Comparison of ENCODE assay signal across 8 cellular contexts in genomic region chrX:54357414-54358377, GRCh38. TPM values are rescaled to one million over a fixed set of nuclear protein-coding genes. Genes with fewer than 3 reads are reported as not detected.
DNase-seq lines count a peak whose midpoint lies in the region; ATAC-seq, FAIRE-seq and TF ChIP-seq lines count a peak whose summit lies in the region.

Gene WNK3 (minus strand): TSS chrX:54358046.

- no peak within 1 kb of the TSS for H3K14ac ChIP-seq in H1 (ENCODE audit: insufficient read length)

- H2BK12ac ChIP-seq in H1 (ENCODE audit: low read depth, low read length) = peak within 1 kb of the TSS; percentile 87; the same call in 1 of the 2 replicates

- no peak within 1 kb of the TSS for H2AK5ac ChIP-seq in H1 (ENCODE audit: low read depth, low read length)

- H2BK20ac ChIP-seq in H1 (ENCODE audit: low read length) = no peak within 1 kb of the TSS

- peak in 1 of 2 experiments; percentile 50; a peak in 1 of 3 replicates for TF ChIP-seq EP300 in H1 (IDR thresholded peaks at IDR 0.05; ENCODE audit: borderline replicate concordance in 1 of 2, low read depth in 2 of 2, low read length in 2 of 2)

- 1% methylated on average over 39 of the region's 88 CpGs; no CpG with 5 or more reads in 1 of the 2 experiments for WGBS in H1 (ENCODE audit: extremely low coverage in 1 of 2, insufficient coverage in 1 of 2, insufficient read length in 1 of 2, insufficient replicate concordance in 2 of 2, low coverage in 1 of 2, low lambda C conversion rate in 2 of 2, missing lambda C conversion rate in 1 of 2), 2 experiments
- WGBS in lower leg skin, 2 donors = 1 to 43% methylated on average over 56 to 88 of the region's 88 CpGs

- DNase-seq in NCI-H2227 (lab: John Stamatoyannopoulos, UW; ENCODE audit: unreplicated experiment) = peak; percentile 98
- DNase-seq in activated CD8-positive, alpha-beta memory T cell treated with anti-CD3 and anti-CD28 coated beads for 24 hours = peak; percentile 68
- peak; percentile 63 to 80 for DNase-seq in H1 (ENCODE audit: low read depth in 1 of 2, low spot score in 2 of 2)
- DNase-seq in lower leg skin (ENCODE audit: low spot score in 2 of 2) = peak; percentile 51 to 92
- DNase-seq in stimulated activated CD4-positive, alpha-beta T cell treated with anti-CD3 and anti-CD28 coated beads, Interleukin-2, amount 100 ng/mL, for 24 hours = peak; percentile 42 to 57

- no peak for TF ChIP-seq RAD21 in H1 (IDR thresholded peaks at IDR 0.05 in 1 of 2, conservative IDR thresholded peaks at IDR 0.05 in 1 of 2; ENCODE audit: low read depth in 2 of 2, low read length in 2 of 2)

- TF ChIP-seq CTCF in H1 (IDR thresholded peaks at IDR 0.05; ENCODE audit: control extremely low read depth in 1 of 3, insufficient read depth in 1 of 3, low read depth in 1 of 3, low read length in 3 of 3) = no peak
- no peak for TF ChIP-seq CTCF in lower leg skin (IDR thresholded peaks at IDR 0.05)

- TF ChIP-seq POLR2A in H1 (IDR thresholded peaks at IDR 0.05; ENCODE audit: control extremely low read depth in 1 of 2, low read depth in 2 of 2, low read length in 2 of 2) = peak; percentile 60 to 76
- no peak for TF ChIP-seq POLR2A in lower leg skin (IDR thresholded peaks at IDR 0.05)

- H3K9me3 ChIP-seq in H1 (ENCODE audit: insufficient read depth in 2 of 2, low read depth in 1 of 2, low read length in 1 of 2) = no peaks in the 10 kb centered on the region; a peak in 1 of 4 replicates

- CTCF ChIA-PET in H1 (lab: Charles Lee; ENCODE audit: partially characterized antibody) = no interaction called here

- peak within 1 kb of the TSS; percentile 89 for H4K91ac ChIP-seq in H1 (replicated peaks; ENCODE audit: insufficient read length, low read length)

- no peaks in the 10 kb centered on the region for H3K79me1 ChIP-seq in H1 (ENCODE audit: low read depth, low read length)

- H3K36me3 ChIP-seq in H1 (ENCODE audit: control insufficient read depth in 2 of 4, insufficient read depth in 4 of 4, low read length in 3 of 4) = no peaks in the 10 kb centered on the region

- peaks cover 5% of the 10 kb centered on the region for H3K23me2 ChIP-seq in H1 (ENCODE audit: low read depth, low read length)

- no peak within 1 kb of the TSS for H2BK120ac ChIP-seq in H1 (replicated peaks; ENCODE audit: low read depth, low read length)

- ATAC-seq in HG03432 (IDR thresholded peaks at IDR 0.05; ENCODE audit: unreplicated experiment) (no peak), GM19351 (IDR thresholded peaks at IDR 0.05; ENCODE audit: unreplicated experiment) (no peak)

- H3K23ac ChIP-seq in H1 (ENCODE audit: insufficient read length) = no peak within 1 kb of the TSS

- intact Hi-C loops in lower leg skin (cut with DNase I; ENCODE audit: low total_unique reads) = no loop called here

- H2BK15ac ChIP-seq in H1 (ENCODE audit: low read length) = peak within 1 kb of the TSS; percentile 29; the same call in 1 of the 2 replicates

- H3K18ac ChIP-seq in H1 (ENCODE audit: extremely low read depth, low read length) = peak within 1 kb of the TSS; percentile 90

- H3K27ac ChIP-seq in H1 (ENCODE audit: low read depth, low read length) = peak within 1 kb of the TSS; percentile 96

- H3K4me3 ChIP-seq in H1 (ENCODE audit: extremely low read depth in 1 of 4, insufficient read depth in 2 of 4, low read depth in 3 of 4, low read length in 4 of 4) = peak within 1 kb of the TSS; percentile 68 to 99 (median 84)
- H3K4me3 ChIP-seq in lower leg skin (ENCODE audit: low read depth, poor library complexity, severe bottlenecking) = peak within 1 kb of the TSS; percentile 23

- H3K79me2 ChIP-seq in H1 (ENCODE audit: control insufficient read depth in 1 of 2, insufficient read depth in 2 of 2, low read length in 2 of 2) = peaks cover 2 to 39% of the 10 kb centered on the region in 2 experiments; a peak in 2 of 4 replicates

- peak within 1 kb of the TSS in 3 of 4 experiments; percentile 88 to 97 (median 92); a peak in 6 of 7 replicates for H3K9ac ChIP-seq in H1 (replicated peaks in 1 of 4; ENCODE audit: extremely low read depth in 1 of 4, low read depth in 3 of 4, low read length in 3 of 4)

- H4K8ac ChIP-seq in H1 (ENCODE audit: extremely low read depth, insufficient read depth, low read length) = peak within 1 kb of the TSS; percentile 97

- peak; percentile 33 for FAIRE-seq in G401.6 (lab: Jason Lieb, UNC)
- peak; percentile 87 for FAIRE-seq in H1 (lab: Jason Lieb, UNC)

- no peak within 1 kb of the TSS; the same call in 1 of the 2 replicates for H2AFZ ChIP-seq in H1 (ENCODE audit: low read length)

- H3K4me1 ChIP-seq in H1 (replicated peaks in 1 of 4; ENCODE audit: control insufficient read depth in 3 of 4, insufficient read depth in 4 of 4, low read length in 3 of 4) = peaks cover 0 to 5% (median 2%) of the 10 kb centered on the region in 4 experiments; a peak in 3 of 7 replicates

- H3K4me2 ChIP-seq in H1 (ENCODE audit: insufficient read depth in 1 of 2, low read depth in 2 of 2, low read length in 2 of 2) = peak within 1 kb of the TSS; percentile 79 to 89

- POLR2A ChIA-PET in H1 (lab: Charles Lee; ENCODE audit: partially characterized antibody) = interaction anchor here (0.6 to 1.8 kb wide), 10 partner anchors 9 to 263 kb away, joined by 3 to 5 read pairs (median 4); partner anchors contain the start of genes FAM120C and TSR2

- H4K5ac ChIP-seq in H1 (ENCODE audit: insufficient read length, low read depth, low read length) = peak within 1 kb of the TSS; percentile 96

- H3K4ac ChIP-seq in H1 (replicated peaks; ENCODE audit: insufficient read length, low read depth, low read length) = no peak within 1 kb of the TSS

- no peaks in the 10 kb centered on the region for H3K27me3 ChIP-seq in H1 (replicated peaks in 1 of 4; ENCODE audit: control insufficient read depth in 3 of 4, extremely low read depth in 1 of 4, insufficient read depth in 3 of 4, low read length in 3 of 4)

- no peaks in the 10 kb centered on the region for H4K20me1 ChIP-seq in H1 (replicated peaks in 1 of 2; ENCODE audit: control insufficient read depth in 1 of 2, insufficient read depth in 2 of 2, low read length in 2 of 2)

- peak within 1 kb of the TSS; percentile 93 for H2BK5ac ChIP-seq in H1 (ENCODE audit: low read depth, low read length)

- H3K56ac ChIP-seq in H1 (replicated peaks; ENCODE audit: insufficient read length, low read depth, low read length) = peak within 1 kb of the TSS; percentile 82

TF ChIP-seq in H1, 55 proteins besides CTCF, POLR2A, EP300 and RAD21:
- peak; percentile 60 for TF ChIP-seq SAP30 (IDR thresholded peaks at IDR 0.05; ENCODE audit: insufficient read depth, insufficient replicate concordance, low read length)
- no peak for TF ChIP-seq KDM1A (IDR thresholded peaks at IDR 0.05; ENCODE audit: borderline replicate concordance, low read length)
- peak; percentile 78; the same call in 1 of the 2 replicates for TF ChIP-seq TAF1 (IDR thresholded peaks at IDR 0.05; ENCODE audit: low read depth, low read length)
- TF ChIP-seq CBX8 (IDR thresholded peaks at IDR 0.05; ENCODE audit: borderline replicate concordance, low read depth, low read length) = no peak
- peak; percentile 43; the same call in 1 of the 2 replicates for TF ChIP-seq POLR2AphosphoS5 (IDR thresholded peaks at IDR 0.05; ENCODE audit: low read depth, low read length)
- TF ChIP-seq PHF8 (conservative IDR thresholded peaks at IDR 0.05; ENCODE audit: low read depth, low read length) = peak; percentile 8
- TF ChIP-seq SP1 (IDR thresholded peaks at IDR 0.05; ENCODE audit: low read depth, low read length) = 0 out of 2 replicates have a peak, but pooled peaks have one; percentile 27
- peak; percentile 26 for TF ChIP-seq TAF7 (optimal IDR thresholded peaks at IDR 0.05; ENCODE audit: borderline replicate concordance, low read depth, low read length)
- TF ChIP-seq MAX (IDR thresholded peaks at IDR 0.05) = peak; percentile 44; the same call in 1 of the 2 replicates
- TF ChIP-seq TBP (IDR thresholded peaks at IDR 0.05; ENCODE audit: low read depth, low read length) = peak; percentile 77

RNA-seq across cellular contexts. Expression of gene WNK3, which starts in this region (rescaled TPM):
- 37.1 and 37.5 TPM in 2 replicates for total RNA-seq in H1 (2021; fragmentation: NEBNext Ultra II Directional; extraction: Animal tissue kit (Norgen Biotek cat#: 25700))
- polyA plus RNA-seq in H1 (2011; rRNA removed) = 3.7 and 5.5 TPM in 2 replicates
- polyA plus RNA-seq in H1 (2011; cell fraction: cytosol; rRNA removed) = 6.7 TPM
- 4.0 TPM for polyA plus RNA-seq in H1 (2011; cell fraction: nucleus; rRNA removed)
- polyA plus RNA-seq in H1 (2012, experiment 1 of 2) = 3.9 to 7.4 TPM (median 4.9 TPM) in 4 replicates
- 0.47 TPM for polyA plus RNA-seq in H1 (2012, experiment 2 of 2)
- 5.3 TPM for polyA plus RNA-seq in H1 (2013, experiment 1 of 2)
- 5.6 TPM for polyA plus RNA-seq in H1 (2013, experiment 2 of 2)
- polyA minus RNA-seq in H1 (2011; rRNA and poly(A)+ RNA removed) = 40.6 and 64.0 TPM in 2 replicates
- 22.8 TPM for polyA minus RNA-seq in H1 (2011; cell fraction: cytosol; rRNA and poly(A)+ RNA removed)
- 29.9 TPM for polyA minus RNA-seq in H1 (2011; cell fraction: nucleus; rRNA and poly(A)+ RNA removed)
- total RNA-seq in lower leg skin = 1 to 10 TPM in 1 of 4 donors, under 1 TPM in 3; 0.25 to 1.2 (median 0.68) TPM

Comparison
In these comparisons a context has a peak if more than half of its experiments do, and no peak if none do; other contexts are left out.
1. RNA of gene WNK3 (total RNA-seq): 37.1 to 37.5 TPM in H1; 0.25 to 1.2 TPM in lower leg skin; every median in the first group is over 10 times any median in the second.
2. POLR2A ChIP-seq: peak in H1 (2 of 2); none in lower leg skin (0 of 2).
3. Peak in every context shown above with its lines, with median percentiles within 50 percentile points of each other: DNase-seq.